Comparison of ENCODE assay signal across 23 cellular contexts in genomic region chr15:85557385-85557784, GRCh38.
DNase-seq lines count a peak whose midpoint lies in the region; ATAC-seq and TF ChIP-seq lines count a peak whose summit lies in the region.
"Had no signal": no experiment of that assay in that cellular context is flagged by ENCODE, and none has a peak within 500 bp of the region (broad histone marks: within the 10 kb centered on the region; RNA-seq: fewer than 3 reads in every experiment).

No MANE protein-coding gene starts in this region.

- no peaks in the 10 kb centered on the region for H3K9me2 ChIP-seq in GM23338 (ENCODE audit: insufficient read depth)

- TF ChIP-seq CTCF in GM23338 (conservative IDR thresholded peaks at IDR 0.05; ENCODE audit: low read depth in 2 of 2) (no peak), neutrophil (IDR thresholded peaks at IDR 0.05) (no peak)

- peaks cover 1% of the 10 kb centered on the region for H3K27me3 Mint-ChIP-seq in GM23338 (ENCODE audit: insufficient read depth, low read depth, poor library complexity)
- H3K27me3 Mint-ChIP-seq in activated naive CD8-positive, alpha-beta T cell treated with anti-CD3 and anti-CD28 coated beads, Interleukin-2, amount 10 ng/mL, durations not matched to agents 7 days and 5 days: no peaks in the 10 kb centered on the region
- H3K27me3 Mint-ChIP-seq: CD8-positive, alpha-beta memory T cell; IgD-negative memory B cell had no signal

- H3K4me3 ChIP-seq in GM23338 (no peak overlapping the region), neutrophil (ENCODE audit: low read depth in 1 of 2, low read length in 1 of 2) (peak overlapping the region; percentile 69 to 82)
- H3K4me3 ChIP-seq: A549, GM12878, MG63 had no signal

- H3F3A ChIP-seq in GM23338 (replicated peaks; ENCODE audit: low read depth): no peaks in the 10 kb centered on the region

- H3K9me3 ChIP-seq in neutrophil: no peaks in the 10 kb centered on the region
- H3K9me3 ChIP-seq: A549, MG63 had no signal

- H3K79me2 ChIP-seq in GM23338 (replicated peaks; ENCODE audit: insufficient read depth): peaks cover 4% of the 10 kb centered on the region; the same call in 1 of the 2 replicates

- DNase-seq in activated gamma-delta T cell treated with Interleukin-2 at 50 U/mL for 16 hours (peak; percentile 17), activated gamma-delta T cell (lab: John Stamatoyannopoulos, UW) (no peak), GM23338 (ENCODE audit: low spot score) (no peak), superior temporal gyrus (ENCODE audit: extremely low spot score) (no peak)
- DNase-seq in activated naive CD8-positive, alpha-beta T cell treated with anti-CD3 and anti-CD28 coated beads, Interleukin-2, amount 10 ng/mL, durations not matched to agents 7 days and 5 days: no peak
- no peak for DNase-seq in effector CD8-positive, alpha-beta T cell (lab: John Stamatoyannopoulos, UW)
- DNase-seq: CD8-positive, alpha-beta memory T cell; DMS53; EL; GOT3; Kasumi-1; MG63; NCI-H1048; NCI-H1436 treated with DMSO at 0.1 percent for 48 hours; NCI-H2029; NCI-H748 treated with DMSO at 0.1 percent for 48 hours; Right ventricle myocardium superior had no signal

- no peak overlapping the region for H2AFZ ChIP-seq in GM23338

- POLR2A ChIA-PET in activated naive CD8-positive, alpha-beta T cell treated with anti-CD3 and anti-CD28 coated beads, Interleukin-2, amount 10 ng/mL, durations not matched to agents 7 days and 5 days (lab: Charles Lee): interaction anchor here (3.0 kb wide), 1 partner anchor 23 kb away, joined by 8 read pairs; no protein-coding TSS in a partner anchor

- H4K20me1 ChIP-seq in GM23338 (replicated peaks; ENCODE audit: insufficient read depth): no peaks in the 10 kb centered on the region

- H3K4me1 ChIP-seq in GM23338 (ENCODE audit: insufficient read depth) (peaks cover 16% of the 10 kb centered on the region), neutrophil (ENCODE audit: control insufficient read depth in 1 of 2, insufficient read depth in 1 of 2, low read depth in 1 of 2, low read length in 1 of 2) (peaks cover 70% of the 10 kb centered on the region in 2 experiments)
- H3K4me1 ChIP-seq: A549 had no signal

- H3K36me3 ChIP-seq in GM23338 (ENCODE audit: insufficient read depth) (0 out of 2 replicates have a peak, but pooled peaks cover 7% of the 10 kb centered on the region), neutrophil (no peaks in the 10 kb centered on the region)
- H3K36me3 ChIP-seq: MG63 had no signal

- H3K9me3 Mint-ChIP-seq in GM23338: peaks cover 7% of the 10 kb centered on the region; the same call in 2 of the 3 replicates
- H3K9me3 Mint-ChIP-seq in activated naive CD8-positive, alpha-beta T cell treated with anti-CD3 and anti-CD28 coated beads, Interleukin-2, amount 10 ng/mL, durations not matched to agents 7 days and 5 days: no peaks in the 10 kb centered on the region
- H3K9me3 Mint-ChIP-seq: CD8-positive, alpha-beta memory T cell; IgD-negative memory B cell had no signal

- no peak overlapping the region for H3K4me2 ChIP-seq in GM23338
- H3K4me2 ChIP-seq: A549 had no signal

- peaks cover 13% of the 10 kb centered on the region for H3K36me3 Mint-ChIP-seq in GM23338 (ENCODE audit: low read depth)
- peaks cover 16% of the 10 kb centered on the region for H3K36me3 Mint-ChIP-seq in activated naive CD8-positive, alpha-beta T cell treated with anti-CD3 and anti-CD28 coated beads, Interleukin-2, amount 10 ng/mL, durations not matched to agents 7 days and 5 days

- no peak overlapping the region for H3K4me3 Mint-ChIP-seq in GM23338
- H3K4me3 Mint-ChIP-seq in activated naive CD8-positive, alpha-beta T cell treated with anti-CD3 and anti-CD28 coated beads, Interleukin-2, amount 10 ng/mL, durations not matched to agents 7 days and 5 days: no peak overlapping the region
- H3K4me3 Mint-ChIP-seq: IgD-negative memory B cell had no signal

- ATAC-seq in GM23338: no peak
- ATAC-seq in activated naive CD8-positive, alpha-beta T cell treated with anti-CD3 and anti-CD28 coated beads, Interleukin-2, amount 10 ng/mL, durations not matched to agents 7 days and 5 days (ENCODE audit: low read depth): no peak
- ATAC-seq in HG03378 (IDR thresholded peaks at IDR 0.05; ENCODE audit: unreplicated experiment): no peak
- ATAC-seq: A549, GM12878, HCT116 had no signal

- H3K27me3 ChIP-seq in GM23338 (ENCODE audit: insufficient read depth) (no peaks in the 10 kb centered on the region), neutrophil (no peaks in the 10 kb centered on the region)
- H3K27me3 ChIP-seq: MG63 had no signal

- peaks cover 36% of the 10 kb centered on the region for H3K4me1 Mint-ChIP-seq in GM23338
- peaks cover 35% of the 10 kb centered on the region for H3K4me1 Mint-ChIP-seq in activated naive CD8-positive, alpha-beta T cell treated with anti-CD3 and anti-CD28 coated beads, Interleukin-2, amount 10 ng/mL, durations not matched to agents 7 days and 5 days

- H3K27ac ChIP-seq in GM23338 (ENCODE audit: low read depth) (no peak overlapping the region), neutrophil (peak overlapping the region; percentile 88)
- H3K27ac ChIP-seq: A549 had no signal

- 0 out of 2 replicates have a peak overlapping the region, but pooled peaks have one; percentile 49 for H3K27ac Mint-ChIP-seq in GM23338
- H3K27ac Mint-ChIP-seq in activated naive CD8-positive, alpha-beta T cell treated with anti-CD3 and anti-CD28 coated beads, Interleukin-2, amount 10 ng/mL, durations not matched to agents 7 days and 5 days: peak overlapping the region; percentile 49

TF ChIP-seq in GM23338, 12 proteins besides CTCF, POLR2A, EP300 and RAD21 (continues in another document):
- TF ChIP-seq REST (IDR thresholded peaks at IDR 0.05; ENCODE audit: unreplicated experiment) (no peak), ZNF114 (CRISPR knock-in tag; IDR thresholded peaks at IDR 0.05) (no peak)
